ENCODE assay signal across 17 cellular contexts in genomic region chr7:90775383-90775965, GRCh38.
"Had no signal": no experiment of that assay in that cellular context is flagged by ENCODE, and none has a peak within 500 bp of the region (broad histone marks: within the 10 kb centered on the region; RNA-seq: fewer than 3 reads in every experiment).

No MANE protein-coding gene starts in this region.

- FAIRE-seq: islet of Langerhans, urothelium cell line had no signal

- DNase-seq: effector memory CD8-positive, alpha-beta T cell; gastrocnemius medialis; heart right ventricle; hypothalamus; kidney glomerular epithelial cell; mammary epithelial cell; natural killer cell; posterior cingulate gyrus; sigmoid colon; stimulated activated naive CD8-positive, alpha-beta T cell treated with anti-CD3 and anti-CD28 coated beads, Interleukin-15, Interleukin-2, amounts not matched to agents 100 U/mL and 50 U/mL, for 24 hours; thyroid gland had no signal

- H3K4me1 ChIP-seq: gastrocnemius medialis, suprapubic skin had no signal

- H3K9me3 ChIP-seq: esophagus muscularis mucosa, gastrocnemius medialis, suprapubic skin, thyroid gland had no signal

- H3K4me3 ChIP-seq: esophagus muscularis mucosa, gastrocnemius medialis, heart right ventricle, sigmoid colon, skin epidermis, suprapubic skin, thyroid gland had no signal

- H3K36me3 ChIP-seq: esophagus muscularis mucosa, gastrocnemius medialis, sigmoid colon, suprapubic skin, thyroid gland had no signal

- ATAC-seq: effector memory CD8-positive, alpha-beta T cell; gastrocnemius medialis; heart right ventricle; natural killer cell; stimulated activated naive CD8-positive, alpha-beta T cell treated with anti-CD3 and anti-CD28 coated beads, Interleukin-15, Interleukin-2, amounts not matched to agents 100 U/mL and 50 U/mL, for 24 hours had no signal

- H3K27ac ChIP-seq: epithelial cell of prostate, esophagus muscularis mucosa, gastrocnemius medialis, heart right ventricle, sigmoid colon, skin epidermis, suprapubic skin, thyroid gland had no signal

- H3K27me3 ChIP-seq: esophagus muscularis mucosa, gastrocnemius medialis, heart right ventricle, sigmoid colon, suprapubic skin, thyroid gland had no signal
